Comparison of ENCODE assay signal across 12 cellular contexts in genomic region chr22:40220316-40221054, GRCh38. TPM values are rescaled to one million over a fixed set of nuclear protein-coding genes. Genes with fewer than 3 reads are reported as not detected.
DNase-seq lines count a peak whose midpoint lies in the region; ATAC-seq, FAIRE-seq and TF ChIP-seq lines count a peak whose summit lies in the region.
"Had no signal": no experiment of that assay in that cellular context is flagged by ENCODE, and none has a peak within 500 bp of the region (broad histone marks: within the 10 kb centered on the region; RNA-seq: fewer than 3 reads in every experiment).

No MANE protein-coding gene starts in this region.

- peak; percentile 57 to 82 for ATAC-seq in lower lobe of right lung
- no peak for ATAC-seq in GM18861 (IDR thresholded peaks at IDR 0.05; ENCODE audit: unreplicated experiment)
- no peak for ATAC-seq in HG03354 (IDR thresholded peaks at IDR 0.05; ENCODE audit: poor library complexity, severe bottlenecking, unreplicated experiment)

- no peak overlapping the region for H3K4me3 ChIP-seq in bronchial epithelial cell (ENCODE audit: low read depth, low read length)
- H3K4me3 ChIP-seq in lower lobe of right lung = no peak overlapping the region
- no peak overlapping the region for H3K4me3 ChIP-seq in subcutaneous abdominal adipose tissue (ENCODE audit: low read depth in 1 of 5, low read length in 5 of 5)

- H3K27ac ChIP-seq in lower lobe of right lung = peak overlapping the region; percentile 32
- peak overlapping the region; percentile 44 for H3K27ac ChIP-seq in subcutaneous abdominal adipose tissue (ENCODE audit: low read depth, low read length)

- H3K36me3 ChIP-seq in bronchial epithelial cell (ENCODE audit: control insufficient read depth, insufficient read depth, low read length) (no peaks in the 10 kb centered on the region), lower lobe of right lung (no peaks in the 10 kb centered on the region), subcutaneous abdominal adipose tissue (ENCODE audit: control insufficient read depth in 5 of 5, insufficient read depth in 5 of 5, low read length in 5 of 5) (no peaks in the 10 kb centered on the region)

- TF ChIP-seq CTCF in bronchial epithelial cell (IDR thresholded peaks at IDR 0.05; ENCODE audit: insufficient read depth, low read length, severe bottlenecking) (no peak), lower lobe of right lung (IDR thresholded peaks at IDR 0.05) (no peak)

- no peak overlapping the region for H3K9ac ChIP-seq in subcutaneous abdominal adipose tissue (ENCODE audit: low read length in 5 of 5)

- FAIRE-seq in bronchial epithelial cell (lab: Jason Lieb, UNC) = no peak

- H3K9me3 ChIP-seq in lower lobe of right lung (no peaks in the 10 kb centered on the region), subcutaneous abdominal adipose tissue (ENCODE audit: control insufficient read depth in 5 of 5, low read length in 5 of 5) (no peaks in the 10 kb centered on the region)

- H3K27me3 ChIP-seq in bronchial epithelial cell (ENCODE audit: control insufficient read depth, insufficient read depth, low read length) = no peaks in the 10 kb centered on the region
- H3K27me3 ChIP-seq in lower lobe of right lung (ENCODE audit: low read depth) = no peaks in the 10 kb centered on the region
- no peaks in the 10 kb centered on the region for H3K27me3 ChIP-seq in subcutaneous abdominal adipose tissue (ENCODE audit: control insufficient read depth in 5 of 5, insufficient read depth in 4 of 5, low read length in 5 of 5)

- peak; percentile 65 for DNase-seq in NCI-H69 (lab: John Stamatoyannopoulos, UW)
- DNase-seq in bronchial epithelial cell (ENCODE audit: low read depth) = peak; percentile 66
- no peak for DNase-seq in lower lobe of right lung
- DNase-seq in NCI-H1092 (lab: John Stamatoyannopoulos, UW) = no peak
- DNase-seq in NCI-H1048 (lab: John Stamatoyannopoulos, UW) = no peak
- DNase-seq: activated CD4-positive, alpha-beta T cell treated with anti-CD3 and anti-CD28 coated beads, Interleukin-2, amount 50 U/mL, for 1 hour; DMS79; NCI-H1105 treated with DMSO at 0.1 percent for 48 hours; RPMI8226 had no signal

- H3K4me1 ChIP-seq in lower lobe of right lung = peaks cover 46% of the 10 kb centered on the region
- H3K4me1 ChIP-seq in subcutaneous abdominal adipose tissue (ENCODE audit: control insufficient read depth in 5 of 5, insufficient read depth in 5 of 5, low read length in 5 of 5) = peaks cover 0 to 33% (median 18%) of the 10 kb centered on the region in 5 donors

- intact Hi-C loops in lower lobe of right lung (cut with DNase I) = no loop called here

RNA-seq across cellular contexts. Expression of gene TNRC6B, which starts 42.8 kb away (rescaled TPM):
- 8.3 and 8.4 TPM in 2 replicates for total RNA-seq in bronchial epithelial cell
- 54.6 TPM for total RNA-seq in lower lobe of right lung

Comparison
In these comparisons a context has a peak if more than half of its experiments do, and no peak if none do; other contexts are left out.
1. DNase-seq: peak in NCI-H69 (single experiment) and bronchial epithelial cell (single experiment); none in lower lobe of right lung (single experiment), NCI-H1092 (single experiment) and NCI-H1048 (single experiment).
2. ATAC-seq: peak in lower lobe of right lung (2 of 2); none in GM18861 (single experiment) and HG03354 (single experiment).